13 cellular contexts compared by ENCODE assay signal in the genomic region with DNA sequence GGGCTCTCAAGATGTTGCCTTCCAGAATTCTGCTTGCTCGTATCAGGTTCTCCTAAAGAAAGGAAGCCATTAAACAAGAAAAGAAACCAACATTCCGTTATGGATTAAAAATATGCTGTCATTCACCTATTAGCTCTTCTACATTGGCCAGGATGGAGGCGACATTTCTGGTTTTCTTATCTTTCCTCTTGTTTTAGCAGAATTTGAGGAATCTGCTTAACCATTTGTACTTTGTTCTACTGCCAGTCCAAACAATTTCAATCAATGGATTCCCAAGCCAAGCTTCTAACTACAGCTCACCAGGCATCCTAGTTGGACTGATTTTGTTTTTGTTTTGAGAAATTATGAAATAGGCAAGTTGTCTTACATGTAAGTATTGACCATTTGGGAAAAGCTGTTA.
DNase-seq lines count a peak whose midpoint lies in the region; TF ChIP-seq lines count a peak whose summit lies in the region.
"Had no signal": no experiment of that assay in that cellular context is flagged by ENCODE, and none has a peak within 500 bp of the region (broad histone marks: within the 10 kb centered on the region; RNA-seq: fewer than 3 reads in every experiment).

No MANE protein-coding gene starts in this region.

- H3K14ac ChIP-seq in mesenchymal stem cell (ENCODE audit: low read length in 2 of 2), result no peak overlapping the region

- in situ Hi-C loops in astrocyte of the spinal cord (cut with HindIII; ENCODE audit: low sequenced_read_pairs) (loop anchor here (10.0 kb wide), 1 partner anchor 51 kb away; no protein-coding TSS in a partner anchor), ACHN (cut with HindIII; ENCODE audit: low pct_ligation_motif_present, low pct_unique_long_range_greater_than_20kb, low sequenced_read_pairs) (no loop called here)

- no peak overlapping the region for H3K23ac ChIP-seq in mesenchymal stem cell (ENCODE audit: low read length in 2 of 2)

- H3K27me3 ChIP-seq in SJCRH30, result no peaks in the 10 kb centered on the region
- H3K27me3 ChIP-seq in mesenchymal stem cell (ENCODE audit: control insufficient read depth in 1 of 2, insufficient read depth in 1 of 2, low read length in 2 of 2), result no peaks in the 10 kb centered on the region

- no peak overlapping the region for H2BK120ac ChIP-seq in mesenchymal stem cell (ENCODE audit: low read depth, low read length)

- H3K36me3 ChIP-seq in SJCRH30 (no peaks in the 10 kb centered on the region), mesenchymal stem cell (ENCODE audit: control insufficient read depth in 1 of 2, insufficient read depth in 2 of 2, low read depth in 1 of 2, low read length in 2 of 2) (no peaks in the 10 kb centered on the region)

- no peak overlapping the region for H3K4ac ChIP-seq in mesenchymal stem cell (ENCODE audit: low read depth in 1 of 2, low read length in 2 of 2)

- 100% methylated on average over 3 of the region's 3 CpGs for WGBS in mesenchymal stem cell

- DNase-seq in SJCRH30 (no peak), astrocyte of the spinal cord (ENCODE audit: low read depth, low spot score) (peak; percentile 38), mesenchymal stem cell (no peak), T-helper 2 cell (no peak), ACHN (no peak)
- DNase-seq in activated CD4-positive, alpha-beta T cell treated with anti-CD3 and anti-CD28 coated beads, Interleukin-2, amount 50 U/mL, for 4 hours, result no peak
- DNase-seq: CD8-positive, alpha-beta T cell; COR-L47; DND-41; GDM1; GOT3; H9 had no signal

- peaks cover 42% of the 10 kb centered on the region for H3K4me1 ChIP-seq in SJCRH30
- H3K4me1 ChIP-seq in mesenchymal stem cell (ENCODE audit: control insufficient read depth, insufficient read depth, low read depth, low read length), result peaks cover 8% of the 10 kb centered on the region

- TF ChIP-seq CTCF in astrocyte of the spinal cord (IDR thresholded peaks at IDR 0.05; ENCODE audit: low read depth, low read length), result no peak

- peaks cover 6% of the 10 kb centered on the region for H3K79me1 ChIP-seq in mesenchymal stem cell (replicated peaks; ENCODE audit: low read length, poor library complexity, severe bottlenecking)

- H2BK5ac ChIP-seq in mesenchymal stem cell (ENCODE audit: low read depth, low read length, poor library complexity, severe bottlenecking), result no peak overlapping the region

- H3K9me3 ChIP-seq in SJCRH30 (replicated peaks), result no peaks in the 10 kb centered on the region
- H3K9me3 ChIP-seq in mesenchymal stem cell (ENCODE audit: control insufficient read depth, low read length), result no peaks in the 10 kb centered on the region
- H3K9me3 ChIP-seq: A549 had no signal

- H4K8ac ChIP-seq in mesenchymal stem cell (ENCODE audit: low read length), result no peak overlapping the region

- peak overlapping the region; percentile 95 for H3K27ac ChIP-seq in SJCRH30
- no peak overlapping the region for H3K27ac ChIP-seq in mesenchymal stem cell (ENCODE audit: low read length, poor library complexity, severe bottlenecking)
- H3K27ac ChIP-seq: A549 had no signal

- H3K4me2 ChIP-seq in mesenchymal stem cell (ENCODE audit: low read length, poor library complexity, severe bottlenecking), result no peak overlapping the region
- H3K4me2 ChIP-seq: A549 had no signal

- H3K18ac ChIP-seq in mesenchymal stem cell (ENCODE audit: low read depth in 1 of 2, low read length in 2 of 2), result no peak overlapping the region

- peak overlapping the region; percentile 78 for H2AK5ac ChIP-seq in mesenchymal stem cell (ENCODE audit: low read length, severe bottlenecking)

- no peak overlapping the region for H3K9ac ChIP-seq in mesenchymal stem cell (ENCODE audit: low read length)

- no peak overlapping the region for H2AFZ ChIP-seq in mesenchymal stem cell (ENCODE audit: low read depth, low read length)

- H2BK15ac ChIP-seq in mesenchymal stem cell (ENCODE audit: low read depth, poor library complexity, severe bottlenecking), result no peak overlapping the region

- no peak overlapping the region for H4K91ac ChIP-seq in mesenchymal stem cell (ENCODE audit: low read length)

- H3K4me3 ChIP-seq in SJCRH30 (no peak overlapping the region), astrocyte of the spinal cord (ENCODE audit: low read depth, low read length) (no peak overlapping the region), mesenchymal stem cell (ENCODE audit: insufficient read depth in 1 of 2, low read depth in 1 of 2, low read length in 2 of 2) (no peak overlapping the region)
- H3K4me3 ChIP-seq: A549 had no signal

- H2BK12ac ChIP-seq in mesenchymal stem cell (ENCODE audit: low read length in 2 of 2), result no peak overlapping the region
